In genomic region chr6:72621243-72622093, GRCh38 we compare ENCODE assay signal across 9 cellular contexts. TPM values are rescaled to one million over a fixed set of nuclear protein-coding genes. Genes with fewer than 3 reads are reported as not detected.
DNase-seq lines count a peak whose midpoint lies in the region; ATAC-seq and TF ChIP-seq lines count a peak whose summit lies in the region.
"Had no signal": no experiment of that assay in that cellular context is flagged by ENCODE, and none has a peak within 500 bp of the region (broad histone marks: within the 10 kb centered on the region; RNA-seq: fewer than 3 reads in every experiment).

KCNQ5 (plus strand) TSS chr6:72622064.

- no peak for TF ChIP-seq CTCF in parathyroid adenoma (IDR thresholded peaks at IDR 0.05)

- H3K9me3 Mint-ChIP-seq in activated T-cell treated with anti-CD3 and anti-CD28 coated beads, Interleukin-2, amount 50 U/mL, for 4 hours, result no peaks in the 10 kb centered on the region

- H3K4me1 Mint-ChIP-seq in activated T-cell treated with anti-CD3 and anti-CD28 coated beads, Interleukin-2, amount 50 U/mL, for 4 hours (ENCODE audit: low read depth), result peaks cover 64% of the 10 kb centered on the region

- H3K4me3 ChIP-seq in parathyroid adenoma (ENCODE audit: low read depth, low read length), result peak within 1 kb of the TSS; percentile 43

- H3K4me2 ChIP-seq in parathyroid adenoma (ENCODE audit: low read length), result peak within 1 kb of the TSS; percentile 66

- peak within 1 kb of the TSS; percentile 81 for H2AFZ ChIP-seq in parathyroid adenoma

- no peak within 1 kb of the TSS for H3K27ac ChIP-seq in parathyroid adenoma

- peaks cover 3% of the 10 kb centered on the region for H3K27me3 ChIP-seq in parathyroid adenoma (ENCODE audit: control insufficient read depth, insufficient read depth, low read length)

- no peak within 1 kb of the TSS for H3K9ac ChIP-seq in parathyroid adenoma

- peaks cover 4% of the 10 kb centered on the region for H3K4me1 ChIP-seq in parathyroid adenoma

- no peaks in the 10 kb centered on the region for H3K27me3 Mint-ChIP-seq in activated T-cell treated with anti-CD3 and anti-CD28 coated beads, Interleukin-2, amount 50 U/mL, for 4 hours (ENCODE audit: low read depth)

- ATAC-seq in Right ventricle myocardium inferior (no peak), GM18858 (IDR thresholded peaks at IDR 0.05; ENCODE audit: unreplicated experiment) (no peak)
- ATAC-seq in activated T-cell treated with anti-CD3 and anti-CD28 coated beads, Interleukin-2, amount 50 U/mL, for 4 hours, result peak in 1 of 2 donors; percentile 4

- peaks cover under 1% of the 10 kb centered on the region for H3K36me3 Mint-ChIP-seq in activated T-cell treated with anti-CD3 and anti-CD28 coated beads, Interleukin-2, amount 50 U/mL, for 4 hours (ENCODE audit: insufficient read depth)

- H3K4me3 Mint-ChIP-seq in activated T-cell treated with anti-CD3 and anti-CD28 coated beads, Interleukin-2, amount 50 U/mL, for 4 hours, result peak within 1 kb of the TSS; percentile 95

- DNase-seq in Right ventricle myocardium inferior (ENCODE audit: missing footprints), result peak; percentile 62
- no peak for DNase-seq in cardiac septum (ENCODE audit: low spot score)
- peak; percentile 29 for DNase-seq in LHCN-M2 (ENCODE audit: low read depth)
- DNase-seq in activated T-cell treated with anti-CD3 and anti-CD28 coated beads, Interleukin-2, amount 50 U/mL, for 4 hours, result peak; percentile 12
- peak; percentile 24 for DNase-seq in foreskin melanocyte
- no peak for DNase-seq in NCI-H187 (lab: John Stamatoyannopoulos, UW)

- no peaks in the 10 kb centered on the region for H3K36me3 ChIP-seq in parathyroid adenoma (ENCODE audit: control insufficient read depth, insufficient read depth, low read length)

- H3K9me3 ChIP-seq in parathyroid adenoma (ENCODE audit: control insufficient read depth, low read length), result no peaks in the 10 kb centered on the region

- no peaks in the 10 kb centered on the region for H3K79me2 ChIP-seq in parathyroid adenoma

- intact Hi-C loops in Right ventricle myocardium inferior (cut with DNase I) (loop anchor here (10.0 kb wide), 1 partner anchor 503 kb away; no protein-coding TSS in a partner anchor), cardiac septum (cut with DNase I) (no loop called here)

RNA-seq across cellular contexts. Expression of gene KCNQ5, which starts in this region (rescaled TPM):
- total RNA-seq in Right ventricle myocardium inferior (not detected), cardiac septum (not detected), LHCN-M2 (2014; rRNA removed) (7.1 and 8.7 TPM in 2 replicates)
- 1.6 TPM for polyA plus RNA-seq in LHCN-M2 (2012)
- 10 to 100 TPM in 2 of 3 donors, 1 to 10 TPM in 1; 9.7 to 13.1 (median 11.0) TPM for total RNA-seq in activated T-cell treated with anti-CD3 and anti-CD28 coated beads, Interleukin-2, amount 50 U/mL, for 4 hours
- total RNA-seq: pulmonary artery endothelial cell had no signal

Comparison
In these comparisons a context has a peak if more than half of its experiments do, and no peak if none do; other contexts are left out.
1. Peak in DNase-seq in Right ventricle myocardium inferior; RNA of the gene not detected or under 1 TPM.
2. DNase-seq: peak in LHCN-M2 (single experiment), activated T-cell treated with anti-CD3 and anti-CD28 coated beads, Interleukin-2, amount 50 U/mL, for 4 hours (single experiment) and foreskin melanocyte (single experiment); none in cardiac septum (single experiment) and NCI-H187 (0 of 2).